Comparison of ENCODE assay signal across 8 cellular contexts in genomic region chrX:50813843-50814661, GRCh38. TPM values are rescaled to one million over a fixed set of nuclear protein-coding genes. Genes with fewer than 3 reads are reported as not detected.
DNase-seq lines count a peak whose midpoint lies in the region; ATAC-seq and TF ChIP-seq lines count a peak whose summit lies in the region.

Gene SHROOM4 (minus strand): TSS chrX:50814194. CDS start chrX:50814018, 176 bp downstream.

- H3K9me3 Mint-ChIP-seq in Caco-2 (ENCODE audit: unreplicated experiment) (no peaks in the 10 kb centered on the region), T-cell (no peaks in the 10 kb centered on the region), glutamatergic neuron (ENCODE audit: unreplicated experiment) (no peaks in the 10 kb centered on the region), neural progenitor cell (no peaks in the 10 kb centered on the region)

- BruUV-seq in Caco-2 (replicated peaks; lab: Mats Ljungman, UMichigan) = no TSS peak

- no peaks in the 10 kb centered on the region for H3K79me2 ChIP-seq in neural progenitor cell (ENCODE audit: low read depth)

- peak within 1 kb of the TSS; percentile 68 for H3K4me3 Mint-ChIP-seq in Caco-2 (ENCODE audit: unreplicated experiment)
- peak within 1 kb of the TSS in 2 of 3 donors; percentile 14 to 28 for H3K4me3 Mint-ChIP-seq in T-cell
- peak within 1 kb of the TSS; percentile 86 for H3K4me3 Mint-ChIP-seq in glutamatergic neuron (ENCODE audit: unreplicated experiment)
- H3K4me3 Mint-ChIP-seq in neural progenitor cell = peak within 1 kb of the TSS; percentile 87

- H3K4me3 ChIP-seq in Caco-2 (ENCODE audit: low read depth, low read length) (peak within 1 kb of the TSS; percentile 42), neural progenitor cell (peak within 1 kb of the TSS; percentile 58)

- H3K4me1 Mint-ChIP-seq in Caco-2 (ENCODE audit: low read depth, unreplicated experiment) (no peaks in the 10 kb centered on the region), T-cell (peaks cover 0 to 6% (median 4%) of the 10 kb centered on the region in 3 donors), glutamatergic neuron (ENCODE audit: low read depth, unreplicated experiment) (no peaks in the 10 kb centered on the region), neural progenitor cell (peaks cover 21% of the 10 kb centered on the region)

- H4K20me1 ChIP-seq in neural progenitor cell (ENCODE audit: low read depth) = peaks cover 3% of the 10 kb centered on the region

- peak within 1 kb of the TSS; percentile 78 for H3K4me2 ChIP-seq in neural progenitor cell

- H3K36me3 Mint-ChIP-seq in Caco-2 (ENCODE audit: insufficient read depth, unreplicated experiment) = no peaks in the 10 kb centered on the region
- no peaks in the 10 kb centered on the region for H3K36me3 Mint-ChIP-seq in T-cell
- no peaks in the 10 kb centered on the region for H3K36me3 Mint-ChIP-seq in glutamatergic neuron (ENCODE audit: unreplicated experiment)
- H3K36me3 Mint-ChIP-seq in neural progenitor cell = no peaks in the 10 kb centered on the region

- TF ChIP-seq CTCF in Caco-2 (IDR thresholded peaks at IDR 0.05; ENCODE audit: insufficient read depth in 1 of 2, low read depth in 1 of 2, low read length in 1 of 2, severe bottlenecking in 1 of 2, unreplicated experiment in 1 of 2) = no peak
- no peak for TF ChIP-seq CTCF in glutamatergic neuron (IDR thresholded peaks at IDR 0.05; ENCODE audit: partially characterized antibody, unreplicated experiment)
- TF ChIP-seq CTCF in neural progenitor cell (IDR thresholded peaks at IDR 0.05) = no peak

- H3K4me1 ChIP-seq in Caco-2 (no peaks in the 10 kb centered on the region), neural progenitor cell (no peaks in the 10 kb centered on the region)

- no peaks in the 10 kb centered on the region for H3K27me3 Mint-ChIP-seq in Caco-2 (ENCODE audit: insufficient read depth, unreplicated experiment)
- peaks cover 34 to 52% of the 10 kb centered on the region in 2 donors for H3K27me3 Mint-ChIP-seq in T-cell
- H3K27me3 Mint-ChIP-seq in glutamatergic neuron (ENCODE audit: unreplicated experiment) = peaks cover 2% of the 10 kb centered on the region
- no peaks in the 10 kb centered on the region for H3K27me3 Mint-ChIP-seq in neural progenitor cell (ENCODE audit: insufficient read depth, low read depth)

- peaks cover 4% of the 10 kb centered on the region for H3F3A ChIP-seq in neural progenitor cell (ENCODE audit: low read depth)

- H3K36me3 ChIP-seq in Caco-2 (ENCODE audit: control insufficient read depth, insufficient read depth, low read length) (no peaks in the 10 kb centered on the region), neural progenitor cell (no peaks in the 10 kb centered on the region)

- H3K27me3 ChIP-seq in Caco-2 (replicated peaks; ENCODE audit: control insufficient read depth, insufficient read depth, low read length) (no peaks in the 10 kb centered on the region), neural progenitor cell (no peaks in the 10 kb centered on the region)

- H2AFZ ChIP-seq in neural progenitor cell (replicated peaks) = peak within 1 kb of the TSS; percentile 69

- no peak for DNase-seq in Caco-2
- no peak for DNase-seq in T-cell
- peak; percentile 37 for DNase-seq in glutamatergic neuron
- peak; percentile 78 for DNase-seq in neural progenitor cell (ENCODE audit: low spot score)
- no peak for DNase-seq in NCI-H146 treated with DMSO at 0.1 percent for 48 hours (lab: John Stamatoyannopoulos, UW; ENCODE audit: unreplicated experiment)
- DNase-seq in NCI-H82 treated with DMSO at 0.1 percent for 48 hours (lab: John Stamatoyannopoulos, UW; ENCODE audit: unreplicated experiment) = no peak
- DNase-seq in SKM-1 treated with dmso at 0.1 percent for 144 hours (lab: John Stamatoyannopoulos, UW; ENCODE audit: unreplicated experiment) = no peak

- H3K9ac ChIP-seq in neural progenitor cell = no peak within 1 kb of the TSS

- H3K27ac Mint-ChIP-seq in Caco-2 (ENCODE audit: unreplicated experiment) (no peak within 1 kb of the TSS), T-cell (no peak within 1 kb of the TSS), glutamatergic neuron (ENCODE audit: unreplicated experiment) (no peak within 1 kb of the TSS), neural progenitor cell (peak within 1 kb of the TSS; percentile 74)

- POLR2A ChIA-PET in Caco-2 (lab: Charles Lee) = no interaction called here
- POLR2A ChIA-PET in T-cell (lab: Charles Lee) = no interaction called here

- CTCF ChIA-PET in Caco-2 (lab: Charles Lee) = no interaction called here
- CTCF ChIA-PET in T-cell (lab: Charles Lee) = no interaction called here

- H3K9me3 ChIP-seq in Caco-2 (no peaks in the 10 kb centered on the region), neural progenitor cell (ENCODE audit: low read depth) (no peaks in the 10 kb centered on the region)

- ATAC-seq in T-cell (replicated peaks in 1 of 4) (no peak), GM18520 (IDR thresholded peaks at IDR 0.05; ENCODE audit: unreplicated experiment) (no peak)

- H3K27ac ChIP-seq in neural progenitor cell = no peak within 1 kb of the TSS

- intact Hi-C loops in Caco-2 (cut with micrococcal nuclease; ENCODE audit: unreplicated experiment) = no loop called here

RNA-seq across cellular contexts. Expression of gene SHROOM4, which starts in this region (rescaled TPM):
- total RNA-seq in Caco-2 (2022) (0.09 and 0.12 TPM in 2 replicates), T-cell (under 1 TPM in 3 of 5 donors, not detected in 2; 0.06 to 0.07 (median 0.06) TPM), glutamatergic neuron (ENCODE audit: unreplicated experiment) (0.96 TPM), neural progenitor cell (ENCODE audit: low replicate concordance) (3.0 TPM in 2 replicates)

Comparison
In these comparisons a context has a peak if more than half of its experiments do, and no peak if none do; other contexts are left out.
1. Peak in DNase-seq in glutamatergic neuron; RNA of the gene not detected or under 1 TPM.
2. H3K4me3 Mint-ChIP-seq: peak in every context shown above with its lines; median percentile 87 in neural progenitor cell; 86 in glutamatergic neuron; 68 in Caco-2; 21 in T-cell.